Comparison of ENCODE assay signal across 1 cellular context in genomic region chr1:26530898-26531598, GRCh38.
TF ChIP-seq lines count a peak whose summit lies in the region.

No MANE protein-coding gene starts in this region.

TF ChIP-seq in HEK293, 187 proteins besides CTCF, POLR2A, EP300 and RAD21 (continued from another document):
- TF ChIP-seq PRDM4 (tag by site-specific recombination; IDR thresholded peaks at IDR 0.05) (no peak), ZNF16 (tag by site-specific recombination; IDR thresholded peaks at IDR 0.05; ENCODE audit: low read depth) (no peak), ZSCAN4 (tag by site-specific recombination; IDR thresholded peaks at IDR 0.05) (no peak), ZNF501 (tag by site-specific recombination; IDR thresholded peaks at IDR 0.05) (no peak; the same call in 1 of the 2 replicates), ZFP69B (tag by site-specific recombination; IDR thresholded peaks at IDR 0.05) (peak; percentile 79), KLF1 (tag by site-specific recombination; IDR thresholded peaks at IDR 0.05) (peak; percentile 77; the same call in 1 of the 2 replicates), ZNF302 (tag by site-specific recombination; IDR thresholded peaks at IDR 0.05; ENCODE audit: low read depth) (no peak), ZNF677 (tag by site-specific recombination; IDR thresholded peaks at IDR 0.05) (no peak), SP2 (tag by site-specific recombination; IDR thresholded peaks at IDR 0.05) (peak; percentile 77), ZNF24 (tag by site-specific recombination; IDR thresholded peaks at IDR 0.05) (0 out of 2 replicates have a peak, but pooled peaks have one; percentile 59), ZNF626 (tag by site-specific recombination; IDR thresholded peaks at IDR 0.05) (no peak), ZNF221 (tag by site-specific recombination; IDR thresholded peaks at IDR 0.05; ENCODE audit: borderline replicate concordance) (no peak), ZNF366 (tag by site-specific recombination; conservative IDR thresholded peaks at IDR 0.05) (no peak), SP7 (tag by site-specific recombination; IDR thresholded peaks at IDR 0.05) (peak; percentile 92; the same call in 1 of the 2 replicates), KLF16 (tag by site-specific recombination; IDR thresholded peaks at IDR 0.05) (peak; percentile 68), SCRT1 (tag by site-specific recombination; IDR thresholded peaks at IDR 0.05; ENCODE audit: borderline replicate concordance) (no peak), ZFP37 (tag by site-specific recombination; IDR thresholded peaks at IDR 0.05) (no peak), ZNF571 (tag by site-specific recombination; IDR thresholded peaks at IDR 0.05) (no peak), ZNF776 (tag by site-specific recombination; IDR thresholded peaks at IDR 0.05; ENCODE audit: borderline replicate concordance) (no peak), ZNF76 (tag by site-specific recombination; IDR thresholded peaks at IDR 0.05; ENCODE audit: borderline replicate concordance, low read depth) (no peak; the same call in 1 of the 2 replicates), ZFP3 (tag by site-specific recombination; IDR thresholded peaks at IDR 0.05; ENCODE audit: low read depth) (no peak), ZNF521 (tag by site-specific recombination; IDR thresholded peaks at IDR 0.05) (no peak), ZNF777 (tag by site-specific recombination; IDR thresholded peaks at IDR 0.05; ENCODE audit: borderline replicate concordance) (no peak), KLF7 (tag by site-specific recombination; IDR thresholded peaks at IDR 0.05; ENCODE audit: borderline replicate concordance) (no peak), ZNF112 (tag by site-specific recombination; IDR thresholded peaks at IDR 0.05) (no peak), ZNF23 (tag by site-specific recombination; IDR thresholded peaks at IDR 0.05; ENCODE audit: borderline replicate concordance) (no peak), ZNF830 (tag by site-specific recombination; IDR thresholded peaks at IDR 0.05; ENCODE audit: low read depth) (no peak), ZBTB17 (tag by site-specific recombination; IDR thresholded peaks at IDR 0.05) (peak; percentile 60), SALL2 (tag by site-specific recombination; IDR thresholded peaks at IDR 0.05; ENCODE audit: borderline replicate concordance) (no peak), ZNF629 (tag by site-specific recombination; IDR thresholded peaks at IDR 0.05) (peak; percentile 57; the same call in 1 of the 2 replicates), ZNF19 (tag by site-specific recombination; IDR thresholded peaks at IDR 0.05; ENCODE audit: low read depth) (no peak), WT1 (tag by site-specific recombination; IDR thresholded peaks at IDR 0.05) (no peak), ZNF157 (tag by site-specific recombination; IDR thresholded peaks at IDR 0.05) (no peak), ZNF513 (tag by site-specific recombination; IDR thresholded peaks at IDR 0.05) (no peak), ZNF274 (IDR thresholded peaks at IDR 0.05; ENCODE audit: low read length) (no peak), ZNF274 (tag by site-specific recombination; IDR thresholded peaks at IDR 0.05; ENCODE audit: borderline replicate concordance) (no peak), PBX3 (CRISPR knock-in tag; IDR thresholded peaks at IDR 0.05) (no peak), ZNF10 (tag by site-specific recombination; IDR thresholded peaks at IDR 0.05) (peak; percentile 65; the same call in 1 of the 2 replicates), ZNF140 (tag by site-specific recombination; IDR thresholded peaks at IDR 0.05) (no peak), ZNF292 (tag by site-specific recombination; IDR thresholded peaks at IDR 0.05; ENCODE audit: borderline replicate concordance, low read depth) (no peak), ZNF184 (tag by site-specific recombination; IDR thresholded peaks at IDR 0.05) (no peak), ZFHX2 (tag by site-specific recombination; conservative IDR thresholded peaks at IDR 0.05) (peak; percentile 47), ZNF423 (tag by site-specific recombination; IDR thresholded peaks at IDR 0.05) (no peak; the same call in 1 of the 2 replicates), PRDM6 (tag by site-specific recombination; IDR thresholded peaks at IDR 0.05) (no peak; the same call in 1 of the 2 replicates), TCF7L2 (IDR thresholded peaks at IDR 0.05; ENCODE audit: borderline replicate concordance, low read depth, low read length) (no peak), ZNF394 (tag by site-specific recombination; IDR thresholded peaks at IDR 0.05; ENCODE audit: borderline replicate concordance) (no peak)
- TF ChIP-seq, protein P1, sequence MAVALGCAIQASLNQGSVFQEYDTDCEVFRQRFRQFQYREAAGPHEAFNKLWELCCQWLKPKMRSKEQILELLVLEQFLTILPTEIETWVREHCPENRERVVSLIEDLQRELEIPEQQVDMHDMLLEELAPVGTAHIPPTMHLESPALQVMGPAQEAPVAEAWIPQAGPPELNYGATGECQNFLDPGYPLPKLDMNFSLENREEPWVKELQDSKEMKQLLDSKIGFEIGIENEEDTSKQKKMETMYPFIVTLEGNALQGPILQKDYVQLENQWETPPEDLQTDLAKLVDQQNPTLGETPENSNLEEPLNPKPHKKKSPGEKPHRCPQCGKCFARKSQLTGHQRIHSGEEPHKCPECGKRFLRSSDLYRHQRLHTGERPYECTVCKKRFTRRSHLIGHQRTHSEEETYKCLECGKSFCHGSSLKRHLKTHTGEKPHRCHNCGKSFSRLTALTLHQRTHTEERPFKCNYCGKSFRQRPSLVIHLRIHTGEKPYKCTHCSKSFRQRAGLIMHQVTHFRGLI (tag by site-specific recombination; IDR thresholded peaks at IDR 0.05) = peak; percentile 73; the same call in 1 of the 2 replicates
- TF ChIP-seq, protein P2, sequence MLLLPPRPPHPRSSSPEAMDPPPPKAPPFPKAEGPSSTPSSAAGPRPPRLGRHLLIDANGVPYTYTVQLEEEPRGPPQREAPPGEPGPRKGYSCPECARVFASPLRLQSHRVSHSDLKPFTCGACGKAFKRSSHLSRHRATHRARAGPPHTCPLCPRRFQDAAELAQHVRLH (tag by site-specific recombination; IDR thresholded peaks at IDR 0.05) = no peak
- TF ChIP-seq, protein P3, sequence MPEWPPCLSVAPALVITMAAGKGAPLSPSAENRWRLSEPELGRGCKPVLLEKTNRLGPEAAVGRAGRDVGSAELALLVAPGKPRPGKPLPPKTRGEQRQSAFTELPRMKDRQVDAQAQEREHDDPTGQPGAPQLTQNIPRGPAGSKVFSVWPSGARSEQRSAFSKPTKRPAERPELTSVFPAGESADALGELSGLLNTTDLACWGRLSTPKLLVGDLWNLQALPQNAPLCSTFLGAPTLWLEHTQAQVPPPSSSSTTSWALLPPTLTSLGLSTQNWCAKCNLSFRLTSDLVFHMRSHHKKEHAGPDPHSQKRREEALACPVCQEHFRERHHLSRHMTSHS (tag by site-specific recombination; IDR thresholded peaks at IDR 0.05) = no peak
- TF ChIP-seq, protein P4, sequence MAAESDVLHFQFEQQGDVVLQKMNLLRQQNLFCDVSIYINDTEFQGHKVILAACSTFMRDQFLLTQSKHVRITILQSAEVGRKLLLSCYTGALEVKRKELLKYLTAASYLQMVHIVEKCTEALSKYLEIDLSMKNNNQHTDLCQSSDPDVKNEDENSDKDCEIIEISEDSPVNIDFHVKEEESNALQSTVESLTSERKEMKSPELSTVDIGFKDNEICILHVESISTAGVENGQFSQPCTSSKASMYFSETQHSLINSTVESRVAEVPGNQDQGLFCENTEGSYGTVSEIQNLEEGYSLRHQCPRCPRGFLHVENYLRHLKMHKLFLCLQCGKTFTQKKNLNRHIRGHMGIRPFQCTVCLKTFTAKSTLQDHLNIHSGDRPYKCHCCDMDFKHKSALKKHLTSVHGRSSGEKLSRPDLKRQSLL (tag by site-specific recombination; IDR thresholded peaks at IDR 0.05) = no peak
- TF ChIP-seq, protein P5, sequence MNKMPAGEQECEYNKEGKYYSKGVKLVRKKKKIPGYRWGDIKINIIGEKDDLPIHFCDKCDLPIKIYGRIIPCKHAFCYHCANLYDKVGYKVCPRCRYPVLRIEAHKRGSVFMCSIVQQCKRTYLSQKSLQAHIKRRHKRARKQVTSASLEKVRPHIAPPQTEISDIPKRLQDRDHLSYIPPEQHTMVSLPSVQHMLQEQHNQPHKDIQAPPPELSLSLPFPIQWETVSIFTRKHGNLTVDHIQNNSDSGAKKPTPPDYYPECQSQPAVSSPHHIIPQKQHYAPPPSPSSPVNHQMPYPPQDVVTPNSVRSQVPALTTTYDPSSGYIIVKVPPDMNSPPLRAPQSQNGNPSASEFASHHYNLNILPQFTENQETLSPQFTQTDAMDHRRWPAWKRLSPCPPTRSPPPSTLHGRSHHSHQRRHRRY (tag by site-specific recombination; IDR thresholded peaks at IDR 0.05) = no peak
